ENCODE assay signal across 8 cellular contexts in the genomic region with DNA sequence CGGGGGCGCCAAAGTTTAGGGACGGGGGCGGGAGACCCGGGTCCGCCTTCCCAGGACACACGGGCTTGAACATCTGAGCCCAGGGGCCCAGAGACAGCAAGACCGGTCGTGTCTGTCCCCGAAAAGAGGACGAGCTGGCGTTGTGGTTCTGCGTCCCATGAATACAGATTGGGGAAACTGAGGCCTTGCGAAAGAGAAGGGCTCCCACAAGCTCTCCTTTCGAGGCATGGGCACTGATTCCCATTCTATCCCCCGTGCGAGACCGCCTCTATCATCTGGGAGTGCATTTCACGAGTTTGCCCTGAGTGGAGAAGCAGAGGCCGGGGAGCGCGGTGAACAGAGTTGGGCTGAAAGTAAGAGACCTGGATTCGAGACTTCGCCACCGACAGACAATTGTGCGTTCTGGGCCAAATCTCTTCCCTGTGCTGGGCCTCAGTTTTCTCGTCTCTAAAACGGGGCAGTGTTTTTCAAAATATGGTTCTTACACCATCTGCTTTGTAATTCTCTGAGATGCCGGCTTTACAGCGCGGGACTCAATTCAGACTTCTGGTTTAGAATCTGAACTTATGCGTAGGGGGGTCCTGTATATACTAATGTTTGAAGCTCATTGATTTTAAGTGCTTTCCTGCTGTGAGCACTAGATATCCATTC. TPM values are rescaled to one million over a fixed set of nuclear protein-coding genes. Genes with fewer than 3 reads are reported as not detected.
DNase-seq lines count a peak whose midpoint lies in the region; TF ChIP-seq lines count a peak whose summit lies in the region.

No MANE protein-coding gene starts in this region.

- H3K27ac ChIP-seq in coronary artery (peak overlapping the region; percentile 84 to 92), mesodermal cell (ENCODE audit: low read depth, low read length, severe bottlenecking) (no peak overlapping the region), tibial artery (peak overlapping the region; percentile 89 to 96)

- TF ChIP-seq CTCF in coronary artery (IDR thresholded peaks at IDR 0.05) (no peak), tibial artery (IDR thresholded peaks at IDR 0.05) (no peak)

- H3K9me3 ChIP-seq in HAP-1 (no peaks in the 10 kb centered on the region), mesodermal cell (ENCODE audit: control insufficient read depth, low read length) (no peaks in the 10 kb centered on the region), tibial artery (no peaks in the 10 kb centered on the region)

- H3K4me1 ChIP-seq in HAP-1 (peaks cover 7% of the 10 kb centered on the region), mesodermal cell (ENCODE audit: control insufficient read depth, insufficient read depth, low read length, poor library complexity, severe bottlenecking) (no peaks in the 10 kb centered on the region), tibial artery (peaks cover 0 to 62% (median 35%) of the 10 kb centered on the region in 4 donors)

- in situ Hi-C loops in HAP-1 (cut with MboI; ENCODE audit: low sequenced_read_pairs) = no loop called here

- intact Hi-C loops in tibial artery (cut with DNase I; ENCODE audit: low total_unique reads) = no loop called here

- peak overlapping the region; percentile 75 for H3K4me3 ChIP-seq in HAP-1
- H3K4me3 ChIP-seq in coronary artery = peak overlapping the region; percentile 86
- H3K4me3 ChIP-seq in mesodermal cell (ENCODE audit: extremely low read depth, insufficient read depth, low read length, poor library complexity, severe bottlenecking) = peak overlapping the region; percentile 82
- H3K4me3 ChIP-seq in tibial artery = peak overlapping the region; percentile 65 to 84

- H3K27me3 ChIP-seq in HAP-1 (ENCODE audit: low read depth) (0 out of 2 replicates have a peak, but pooled peaks cover 5% of the 10 kb centered on the region), tibial artery (no peaks in the 10 kb centered on the region)

- 5 to 9% methylated on average over 24 to 25 of the region's 32 CpGs for WGBS in mesodermal cell (ENCODE audit: insufficient coverage in 2 of 2), 2 experiments

- DNase-seq in CD1c-positive myeloid dendritic cell (ENCODE audit: extremely low spot score) = peak; percentile 11
- DNase-seq in HAP-1 (ENCODE audit: low spot score in 2 of 2) = peak in 1 of 2 experiments; percentile 25
- peak; percentile 29 for DNase-seq in RPMI8226
- DNase-seq in coronary artery (ENCODE audit: low spot score) = no peak
- peak in 1 of 2 donors; percentile 36 for DNase-seq in tibial artery
- no peak for DNase-seq in NCI-H446 (lab: John Stamatoyannopoulos, UW)
- DNase-seq in AG08396 (ENCODE audit: low spot score) = no peak

- H3K36me3 ChIP-seq in HAP-1 (replicated peaks) = peaks cover 7% of the 10 kb centered on the region; the same call in 1 of the 2 replicates
- peaks cover 15% of the 10 kb centered on the region for H3K36me3 ChIP-seq in mesodermal cell (ENCODE audit: control insufficient read depth, insufficient read depth, low read length)
- peaks cover 4 to 17% (median 11%) of the 10 kb centered on the region in 3 donors for H3K36me3 ChIP-seq in tibial artery

RNA-seq across cellular contexts. Expression of a gene that starts 0.5 kb away (rescaled TPM):
- polyA plus RNA-seq in mesodermal cell (2013, experiment 1 of 2) = 21.8 TPM
- 20.5 TPM for polyA plus RNA-seq in mesodermal cell (2013, experiment 2 of 2)

RNA-seq across cellular contexts. Expression of a gene that starts 20.1 kb away (rescaled TPM):
- 4.0 TPM for polyA plus RNA-seq in mesodermal cell (2013, experiment 1 of 2)
- polyA plus RNA-seq in mesodermal cell (2013, experiment 2 of 2) = 3.5 TPM

RNA-seq across cellular contexts. Expression of a gene that starts 37.7 kb away (rescaled TPM):
- polyA plus RNA-seq in mesodermal cell (2013, experiment 1 of 2) = 4.0 TPM
- polyA plus RNA-seq in mesodermal cell (2013, experiment 2 of 2) = 4.2 TPM

RNA-seq across cellular contexts. Expression of a gene that starts 51.6 kb away (rescaled TPM):
- 36.4 TPM for polyA plus RNA-seq in mesodermal cell (2013, experiment 1 of 2)
- 33.4 TPM for polyA plus RNA-seq in mesodermal cell (2013, experiment 2 of 2)

RNA-seq across cellular contexts. Expression of a gene that starts 53.1 kb away (rescaled TPM):
- 78.1 TPM for polyA plus RNA-seq in mesodermal cell (2013, experiment 1 of 2)
- polyA plus RNA-seq in mesodermal cell (2013, experiment 2 of 2) = 61.7 TPM

Comparison
In these comparisons a context has a peak if more than half of its experiments do, and no peak if none do; other contexts are left out.
1. DNase-seq: peak in CD1c-positive myeloid dendritic cell (single experiment) and RPMI8226 (single experiment); none in coronary artery (single experiment), NCI-H446 (0 of 2) and AG08396 (single experiment).
2. Peak in every context shown above with its lines, with median percentiles within 50 percentile points of each other: H3K4me3 ChIP-seq.